ENCODE assay signal across 8 cellular contexts in the genomic region with DNA sequence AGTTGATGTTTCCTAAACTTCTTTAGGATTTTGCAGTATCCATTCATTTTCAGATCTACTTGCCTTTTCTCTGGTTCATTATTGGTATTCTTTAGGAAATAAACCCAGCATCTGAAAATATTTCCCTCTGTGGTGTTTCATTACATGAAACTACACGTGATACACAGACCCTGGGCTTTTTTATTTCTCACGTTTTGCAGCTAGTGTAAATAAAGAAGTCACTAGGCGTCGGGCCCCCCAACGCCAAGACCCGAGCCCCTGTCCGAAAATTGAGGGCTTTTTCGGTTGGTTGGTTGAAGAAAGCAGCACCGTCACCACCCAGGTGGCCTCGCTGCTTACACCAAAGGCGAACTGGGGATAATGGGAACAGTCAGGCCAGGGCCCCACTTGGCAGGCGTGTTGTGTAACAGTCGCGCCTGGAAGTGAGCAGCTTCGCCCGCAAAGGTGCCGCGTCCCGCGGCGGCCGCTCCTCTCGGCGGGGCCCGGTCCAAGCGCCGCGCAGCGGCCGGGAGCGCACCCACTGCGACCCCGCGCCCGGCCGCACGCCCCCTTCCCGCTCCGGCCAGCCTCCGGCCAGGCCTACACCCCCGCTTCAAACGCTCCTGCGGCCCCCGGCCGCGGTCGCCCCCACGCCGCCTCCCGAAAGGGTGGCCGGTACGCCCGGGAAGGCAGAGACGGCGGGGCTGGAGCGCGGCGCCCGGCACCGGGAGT. TPM values are rescaled to one million over a fixed set of nuclear protein-coding genes. Genes with fewer than 3 reads are reported as not detected.
A peak's percentile ranks its signal among the peaks of the same experiment; 100 is the strongest.
DNase-seq lines count a peak whose midpoint lies in the region; ATAC-seq and TF ChIP-seq lines count a peak whose summit lies in the region.

No MANE protein-coding gene starts in this region.

- DNase-seq in EH (ENCODE audit: low read depth) (peak; percentile 63), activated B cell treated with CpG ODN at 0.5 μM for 24 hours (peak; percentile 41), cardiac fibroblast (ENCODE audit: low read depth in 2 of 2) (peak; percentile 58 to 63), inferior parietal cortex (ENCODE audit: extremely low spot score) (peak; percentile 73), epidermal melanocyte (ENCODE audit: insufficient read length, low spot score) (no peak)

- no peaks in the 10 kb centered on the region for H3K9me3 ChIP-seq in skeletal muscle tissue (ENCODE audit: control insufficient read depth in 3 of 3, low read length in 3 of 3)

- peaks cover 3% of the 10 kb centered on the region for H3K27me3 Mint-ChIP-seq in activated B cell treated with CpG ODN at 0.5 μM for 24 hours

- H3K4me3 ChIP-seq in KMS-11 (IDR thresholded peaks at IDR 0.05; ENCODE audit: insufficient read depth, low read depth, low read length) (no peak overlapping the region), cardiac fibroblast (replicated peaks in 1 of 2; ENCODE audit: low read depth in 2 of 2, low read length in 2 of 2) (peak overlapping the region; percentile 75 to 80), skeletal muscle tissue (ENCODE audit: low read length in 3 of 3) (peak overlapping the region; percentile 86 to 90 (median 87))

- H3K4me3 Mint-ChIP-seq in activated B cell treated with CpG ODN at 0.5 μM for 24 hours, result peak overlapping the region; percentile 83

- peaks cover 15% of the 10 kb centered on the region for H3K4me1 Mint-ChIP-seq in activated B cell treated with CpG ODN at 0.5 μM for 24 hours

- peak; percentile 10 for ATAC-seq in activated B cell treated with CpG ODN at 0.5 μM for 24 hours (ENCODE audit: low read depth)
- no peak for ATAC-seq in HG02973 (IDR thresholded peaks at IDR 0.05; ENCODE audit: unreplicated experiment)

- H3K9me3 Mint-ChIP-seq in activated B cell treated with CpG ODN at 0.5 μM for 24 hours, result no peaks in the 10 kb centered on the region

- no peaks in the 10 kb centered on the region for H3K27me3 ChIP-seq in KMS-11 (ENCODE audit: insufficient read depth, low read depth)
- no peaks in the 10 kb centered on the region for H3K27me3 ChIP-seq in skeletal muscle tissue (ENCODE audit: control insufficient read depth in 3 of 3, insufficient read depth in 3 of 3, low read length in 3 of 3)

- H3K4me2 ChIP-seq in KMS-11, result peak overlapping the region; percentile 72

- CTCF ChIA-PET in activated B cell treated with CpG ODN at 0.5 μM for 24 hours (lab: Charles Lee), result no interaction called here

- H4K20me1 ChIP-seq in KMS-11 (ENCODE audit: insufficient read depth), result no peaks in the 10 kb centered on the region

- TF ChIP-seq CTCF in KMS-11 (conservative IDR thresholded peaks at IDR 0.05; ENCODE audit: low read depth, low read length) (no peak), activated B cell treated with CpG ODN at 0.5 μM for 24 hours (IDR thresholded peaks at IDR 0.05) (no peak), cardiac fibroblast (IDR thresholded peaks at IDR 0.05; ENCODE audit: low read depth, low read length) (no peak)

- H3K27ac ChIP-seq in KMS-11, result peak overlapping the region; percentile 99
- H3K27ac ChIP-seq in skeletal muscle tissue (ENCODE audit: low read depth, low read length), result peak overlapping the region; percentile 99

- peak overlapping the region; percentile 73 for H3K27ac Mint-ChIP-seq in activated B cell treated with CpG ODN at 0.5 μM for 24 hours

- H3K9ac ChIP-seq in KMS-11, result peak overlapping the region; percentile 99
- peak overlapping the region; percentile 96 to 99 (median 96) for H3K9ac ChIP-seq in skeletal muscle tissue (ENCODE audit: low read depth in 1 of 3, low read length in 3 of 3)

- no peaks in the 10 kb centered on the region for H3K36me3 Mint-ChIP-seq in activated B cell treated with CpG ODN at 0.5 μM for 24 hours (ENCODE audit: low read depth)

- intact Hi-C loops in activated B cell treated with CpG ODN at 0.5 μM for 24 hours (cut with micrococcal nuclease), result loop anchor here (1.0 to 5.0 kb wide), 6 partner anchors 17 to 247 kb away; a partner anchor contains a TSS

- POLR2A ChIA-PET in activated B cell treated with CpG ODN at 0.5 μM for 24 hours (lab: Charles Lee), result interaction anchor here (0.6 to 1.1 kb wide), 4 partner anchors 21 to 253 kb away, joined by 3 to 5 read pairs (median 4); no protein-coding TSS in a partner anchor

- no peaks in the 10 kb centered on the region for H3K36me3 ChIP-seq in KMS-11 (ENCODE audit: insufficient read depth)
- H3K36me3 ChIP-seq in skeletal muscle tissue (ENCODE audit: control insufficient read depth in 3 of 3, insufficient read depth in 3 of 3, low read length in 3 of 3), result no peaks in the 10 kb centered on the region

- H3K4me1 ChIP-seq in KMS-11 (ENCODE audit: low read depth, poor library complexity, severe bottlenecking) (peaks cover 37% of the 10 kb centered on the region), skeletal muscle tissue (ENCODE audit: control insufficient read depth in 3 of 3, insufficient read depth in 3 of 3, low read length in 3 of 3) (peaks cover 13 to 21% (median 19%) of the 10 kb centered on the region in 3 donors)

- H2AFZ ChIP-seq in KMS-11 (ENCODE audit: low read depth), result peak overlapping the region; percentile 30; the same call in 1 of the 2 replicates

- H3K79me2 ChIP-seq in KMS-11 (ENCODE audit: insufficient read depth, low read depth), result peaks cover 52% of the 10 kb centered on the region

RNA-seq across cellular contexts. Expression of a gene that starts 1.2 kb away (rescaled TPM):
- total RNA-seq in activated B cell treated with CpG ODN at 0.5 μM for 24 hours, result 1.1 and 2.0 TPM in 2 replicates
- total RNA-seq in skeletal muscle tissue, result 20.4 TPM

RNA-seq across cellular contexts. Expression of a gene that starts 50.2 kb away (rescaled TPM):
- 10.1 and 10.8 TPM in 2 replicates for total RNA-seq in activated B cell treated with CpG ODN at 0.5 μM for 24 hours
- 18.3 TPM for total RNA-seq in skeletal muscle tissue
